In the genomic region with DNA sequence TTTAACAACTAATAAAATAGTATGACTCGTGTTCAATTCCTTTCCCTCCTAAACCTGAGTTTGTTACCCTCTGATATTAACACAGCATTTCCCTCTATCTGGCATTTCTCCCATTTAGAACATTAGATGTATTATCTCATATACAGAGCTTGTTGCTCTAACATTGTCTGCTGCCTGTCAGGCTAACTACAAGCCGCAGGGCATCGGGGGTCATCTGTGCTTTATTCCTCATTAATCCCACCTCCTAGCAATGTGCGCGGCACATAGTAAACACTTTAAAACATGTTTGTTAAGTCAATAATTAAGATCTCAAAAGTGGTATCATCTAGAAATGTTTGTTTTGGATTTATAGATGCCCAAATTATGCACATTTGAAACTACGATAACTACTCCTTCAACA, we compare ENCODE assay signal across 24 cellular contexts. TPM values are rescaled to one million over a fixed set of nuclear protein-coding genes. Genes with fewer than 3 reads are reported as not detected.
"Had no signal": no experiment of that assay in that cellular context is flagged by ENCODE, and none has a peak within 500 bp of the region (broad histone marks: within the 10 kb centered on the region; RNA-seq: fewer than 3 reads in every experiment).

No MANE protein-coding gene starts in this region.

- H3K27me3 ChIP-seq: breast epithelium, esophagus squamous epithelium, ovary, right lobe of liver had no signal

- H3K4me1 Mint-ChIP-seq: activated CD4-positive, alpha-beta T cell treated with anti-CD3 and anti-CD28 coated beads for 36 hours; activated CD8-positive, alpha-beta memory T cell treated with anti-CD3 and anti-CD28 coated beads, Interleukin-2, amount 10 ng/mL, durations not matched to agents 7 days and 5 days had no signal

- H3K36me3 Mint-ChIP-seq: activated CD8-positive, alpha-beta memory T cell treated with anti-CD3 and anti-CD28 coated beads, Interleukin-2, amount 10 ng/mL, durations not matched to agents 7 days and 5 days; activated naive CD4-positive, alpha-beta T cell treated with anti-CD3 and anti-CD28 coated beads, Interleukin-2, amount 50 U/mL, for 72 hours had no signal

- H3K9me3 Mint-ChIP-seq: activated naive CD4-positive, alpha-beta T cell treated with anti-CD3 and anti-CD28 coated beads, Interleukin-2, amount 50 U/mL, for 72 hours; activated T-helper 2 cell treated with anti-CD3 and anti-CD28 coated beads, Interferon-gamma antibody, Interleukin-2, Interleukin-4, amounts not matched to agents 10 μg/mL and 5 μg/mL and 100 μg/mL, durations not matched to agents 14 hours and 24 hours and 36 hours; dendritic cell treated with granulocyte-macrophage colony-stimulating factor and Interleukin-4, amounts not matched to agents 40 ng/mL and 50 ng/mL, for 4 days; nephron had no signal

- H3K4me1 ChIP-seq: breast epithelium, esophagus squamous epithelium had no signal

- H3K9me3 ChIP-seq: breast epithelium, esophagus squamous epithelium, ovary, right lobe of liver, thoracic aorta had no signal

- H3K27me3 Mint-ChIP-seq: activated CD8-positive, alpha-beta memory T cell treated with anti-CD3 and anti-CD28 coated beads, Interleukin-2, amount 10 ng/mL, durations not matched to agents 7 days and 5 days; dendritic cell treated with granulocyte-macrophage colony-stimulating factor and Interleukin-4, amounts not matched to agents 40 ng/mL and 50 ng/mL, for 4 days; progenitor cell of endocrine pancreas had no signal

- H3K27ac ChIP-seq: breast epithelium, esophagus squamous epithelium, ovary, right lobe of liver, thoracic aorta had no signal

- H3K27ac Mint-ChIP-seq: activated CD4-positive, alpha-beta T cell treated with anti-CD3 and anti-CD28 coated beads for 36 hours; activated CD8-positive, alpha-beta memory T cell treated with anti-CD3 and anti-CD28 coated beads, Interleukin-2, amount 10 ng/mL, durations not matched to agents 7 days and 5 days; activated CD8-positive, alpha-beta T cell treated with anti-CD3 and anti-CD28 coated beads, Interleukin-2, amount 10 ng/mL, durations not matched to agents 7 days and 5 days; activated naive CD4-positive, alpha-beta T cell treated with anti-CD3 and anti-CD28 coated beads, Interleukin-2, amount 50 U/mL, for 72 hours; activated T-helper 2 cell treated with anti-CD3 and anti-CD28 coated beads, Interferon-gamma antibody, Interleukin-2, Interleukin-4, amounts not matched to agents 10 μg/mL and 5 μg/mL and 100 μg/mL, durations not matched to agents 14 hours and 24 hours and 36 hours; dendritic cell treated with granulocyte-macrophage colony-stimulating factor and Interleukin-4, amounts not matched to agents 40 ng/mL and 50 ng/mL, for 4 days; endodermal cell; progenitor cell of endocrine pancreas had no signal

- H3K4me3 Mint-ChIP-seq: activated CD4-positive, alpha-beta T cell treated with anti-CD3 and anti-CD28 coated beads for 36 hours; activated CD8-positive, alpha-beta memory T cell treated with anti-CD3 and anti-CD28 coated beads, Interleukin-2, amount 10 ng/mL, durations not matched to agents 7 days and 5 days; activated CD8-positive, alpha-beta T cell treated with anti-CD3 and anti-CD28 coated beads, Interleukin-2, amount 10 ng/mL, durations not matched to agents 7 days and 5 days; dendritic cell treated with granulocyte-macrophage colony-stimulating factor and Interleukin-4, amounts not matched to agents 40 ng/mL and 50 ng/mL, for 4 days; endodermal cell; nephron had no signal

- H3K4me3 ChIP-seq: breast epithelium, esophagus squamous epithelium, ovary, right lobe of liver, thoracic aorta had no signal

- H3K36me3 ChIP-seq: breast epithelium, ovary, right lobe of liver, thoracic aorta had no signal

- DNase-seq: activated CD4-positive, alpha-beta T cell treated with anti-CD3 and anti-CD28 coated beads for 36 hours; activated CD4-positive, CD25-positive, alpha-beta regulatory T cell; activated CD8-positive, alpha-beta memory T cell treated with anti-CD3 and anti-CD28 coated beads, Interleukin-2, amount 10 ng/mL, durations not matched to agents 7 days and 5 days; activated CD8-positive, alpha-beta T cell treated with anti-CD3 and anti-CD28 coated beads, Interleukin-2, amount 10 ng/mL, durations not matched to agents 7 days and 5 days; activated T-cell treated with anti-CD3 and anti-CD28 coated beads, Interleukin-2, amount 50 U/mL, for 48 hours; central memory CD4-positive, alpha-beta T cell; endodermal cell; esophagus squamous epithelium; foreskin melanocyte; left cardiac atrium; left ventricle myocardium superior; ovary; right lobe of liver; stimulated activated CD4-positive, alpha-beta T cell treated with anti-CD3 and anti-CD28 coated beads, Interleukin-4, amount 100 ng/mL, for 1 hour; stimulated activated naive CD8-positive, alpha-beta T cell treated with anti-CD3 and anti-CD28 coated beads, Interleukin-15, Interleukin-2, amounts not matched to agents 100 U/mL and 50 U/mL, for 24 hours; T-helper 2 cell; trophoblast cell had no signal

RNA-seq across cellular contexts. Expression of gene NEBL, which starts 52.9 kb away (rescaled TPM):
- total RNA-seq: activated CD8-positive, alpha-beta T cell treated with anti-CD3 and anti-CD28 coated beads, Interleukin-2, amount 10 ng/mL, durations not matched to agents 7 days and 5 days had no signal
